In genomic region chr3:49411968-49412631, GRCh38 we compare ENCODE assay signal across 1 cellular context.
A peak's percentile ranks its signal among the peaks of the same experiment; 100 is the strongest.
TF ChIP-seq lines count a peak whose summit lies in the region.

Gene RHOA (minus strand): TSS chr3:49411976. CDS start chr3:49375589, 36,387 bp downstream.
Gene TCTA (plus strand): TSS chr3:49412423. CDS start chr3:49412427, 4 bp downstream.

TF ChIP-seq in HepG2, 621 proteins besides CTCF, POLR2A, EP300 and RAD21 (continued from another document):
- TF ChIP-seq RBM39 (IDR thresholded peaks at IDR 0.05; ENCODE audit: low read depth, low read length, poor library complexity, severe bottlenecking) (no peak), ZNF510 (CRISPR knock-in tag; IDR thresholded peaks at IDR 0.05; ENCODE audit: low read depth) (0 out of 2 replicates have a peak, but pooled peaks have one; percentile 61), NR2F6 (IDR thresholded peaks at IDR 0.05) (0 out of 2 replicates have a peak, but pooled peaks have one; percentile 25), NR2F6 (CRISPR knock-in tag; IDR thresholded peaks at IDR 0.05) (peak; percentile 46; the same call in 1 of the 2 replicates), AHR (CRISPR knock-in tag; IDR thresholded peaks at IDR 0.05) (peak; percentile 92), ZNF337 (CRISPR knock-in tag; IDR thresholded peaks at IDR 0.05; ENCODE audit: borderline replicate concordance, low read depth) (no peak), ZBTB21 (CRISPR knock-in tag; IDR thresholded peaks at IDR 0.05) (no peak), TIGD3 (CRISPR knock-in tag; IDR thresholded peaks at IDR 0.05; ENCODE audit: borderline replicate concordance) (0 out of 2 replicates have a peak, but pooled peaks have one; percentile 57), MAX (IDR thresholded peaks at IDR 0.05) (peak; percentile 75), GRHL1 (CRISPR knock-in tag; conservative IDR thresholded peaks at IDR 0.05) (no peak), PLRG1 (conservative IDR thresholded peaks at IDR 0.05) (no peak), ZBTB38 (CRISPR knock-in tag; IDR thresholded peaks at IDR 0.05) (peak; percentile 100), KAT7 (CRISPR knock-in tag; IDR thresholded peaks at IDR 0.05; ENCODE audit: borderline replicate concordance) (no peak)
